In genomic region chr9:116260531-116260930, GRCh38 we compare ENCODE assay signal across 26 cellular contexts.
"Had no signal": no experiment of that assay in that cellular context is flagged by ENCODE, and none has a peak within 500 bp of the region (broad histone marks: within the 10 kb centered on the region; RNA-seq: fewer than 3 reads in every experiment).

No MANE protein-coding gene starts in this region.

- H3K4me3 ChIP-seq: left lung, lower lobe of right lung, ovary, right atrium auricular region, skin epidermis, stomach, testis, thyroid gland, transverse colon, upper lobe of left lung, vagina had no signal

- H3K9me3 ChIP-seq: left lung, lower lobe of right lung, ovary, right atrium auricular region, stomach, testis, thyroid gland, transverse colon, upper lobe of left lung, vagina had no signal

- DNase-seq: hypothalamus; immature natural killer cell; kidney; left colon; left lung; lower lobe of right lung; mammary epithelial cell; mesenchymal stem cell; naive thymus-derived CD8-positive, alpha-beta T cell; nucleus accumbens; ovary; stimulated activated CD4-positive, alpha-beta T cell treated with anti-CD3 and anti-CD28 coated beads, Interleukin-12 subunit alpha, Interleukin-12 subunit beta, amount 100 ng/mL, for 4 hours; stimulated activated CD4-positive, alpha-beta T cell treated with anti-CD3 and anti-CD28 coated beads, Interleukin-15, amount 100 ng/mL, for 24 hours; stimulated activated CD4-positive, alpha-beta T cell treated with anti-CD3 and anti-CD28 coated beads, Interleukin-2, amount 100 ng/mL, for 24 hours; stimulated activated CD4-positive, alpha-beta T cell treated with anti-CD3 and anti-CD28 coated beads, Interleukin-4, amount 100 ng/mL, for 1 hour; stimulated activated naive B cell treated with anti-CD40 and anti-IgM and Interleukin-4, amounts not matched to agents 10 μg/mL and 1 μg/mL and 100 μg/mL, for 72 hours; stimulated activated naive CD8-positive, alpha-beta T cell treated with anti-CD3 and anti-CD28 coated beads, Interleukin-15, Interleukin-2, amounts not matched to agents 100 U/mL and 50 U/mL, for 24 hours; stomach; testis; thyroid gland; transverse colon; upper lobe of left lung had no signal

- ATAC-seq: left colon; left lung; lower lobe of right lung; naive thymus-derived CD8-positive, alpha-beta T cell; sciatic nerve; stimulated activated naive B cell treated with anti-CD40 and anti-IgM and Interleukin-4, amounts not matched to agents 10 μg/mL and 1 μg/mL and 100 μg/mL, for 72 hours; stimulated activated naive CD8-positive, alpha-beta T cell treated with anti-CD3 and anti-CD28 coated beads, Interleukin-15, Interleukin-2, amounts not matched to agents 100 U/mL and 50 U/mL, for 24 hours had no signal

- H3K27ac ChIP-seq: left lung, lower lobe of right lung, ovary, right atrium auricular region, skin epidermis, stomach, testis, thyroid gland, transverse colon, upper lobe of left lung, vagina had no signal

- H3K36me3 ChIP-seq: left lung, lower lobe of right lung, ovary, right atrium auricular region, stomach, thyroid gland, transverse colon, upper lobe of left lung, vagina had no signal
